ENCODE assay signal across 8 cellular contexts in genomic region chr7:76637061-76637691, GRCh38. TPM values are rescaled to one million over a fixed set of nuclear protein-coding genes. Genes with fewer than 3 reads are reported as not detected.
A peak's percentile ranks its signal among the peaks of the same experiment; 100 is the strongest.
DNase-seq lines count a peak whose midpoint lies in the region; ATAC-seq and TF ChIP-seq lines count a peak whose summit lies in the region.
"Not testable (repeated sequence)": the region's sequence is repeated elsewhere in the genome, so short reads cannot be mapped to it uniquely, and the experiment has no call there.

No MANE protein-coding gene starts in this region.

- TF ChIP-seq POLR2A in spleen (IDR thresholded peaks at IDR 0.05): not testable (repeated sequence)

- not testable (repeated sequence) for H3K4me1 Mint-ChIP-seq in WTC11; endothelial cell (ENCODE audit: unreplicated experiment)

- not testable (repeated sequence) for H3K27ac Mint-ChIP-seq in WTC11; endothelial cell (ENCODE audit: unreplicated experiment)

- not testable (repeated sequence) for H3K9me3 Mint-ChIP-seq in WTC11; endothelial cell (ENCODE audit: unreplicated experiment)

- peak; percentile 31; the same call in 1 of the 2 replicates for TF ChIP-seq CTCF in WTC11 (IDR thresholded peaks at IDR 0.05)
- peak; percentile 33 for TF ChIP-seq CTCF in endothelial cell (IDR thresholded peaks at IDR 0.05; ENCODE audit: unreplicated experiment)
- peak; percentile 29 to 31 for TF ChIP-seq CTCF in left lung (IDR thresholded peaks at IDR 0.05)
- TF ChIP-seq CTCF in spleen (IDR thresholded peaks at IDR 0.05 in 8 of 11, conservative IDR thresholded peaks at IDR 0.05 in 3 of 11): peak in 7 of 11 experiments; percentile 12 to 54 (median 42)

- intact Hi-C loops in left lung (cut with DNase I); spleen (cut with DNase I; ENCODE audit: low total_unique reads): not testable (repeated sequence)

- H3K4me3 Mint-ChIP-seq in WTC11; endothelial cell (ENCODE audit: unreplicated experiment): not testable (repeated sequence)

- H3K9me3 ChIP-seq in left lung, spleen: not testable (repeated sequence)

- H3K36me3 Mint-ChIP-seq in WTC11; endothelial cell (ENCODE audit: low read depth, unreplicated experiment): not testable (repeated sequence)

- not testable (repeated sequence) for H3K27ac ChIP-seq in left lung, spleen

- not testable (repeated sequence) for H3K4me1 ChIP-seq in left lung, spleen

- not testable (repeated sequence) for H3K27me3 ChIP-seq in left lung; spleen (replicated peaks in 1 of 7)

- in situ Hi-C loops in G401 (cut with HindIII; ENCODE audit: low sequenced_read_pairs): not testable (repeated sequence)

- CTCF ChIA-PET in WTC11 (lab: Charles Lee): interaction anchor here (0.7 to 1.1 kb wide), 2 partner anchors 476 to 610 kb away, joined by 3 read pairs; no protein-coding TSS in a partner anchor

- H3K36me3 ChIP-seq in left lung, spleen: not testable (repeated sequence)

- POLR2A ChIA-PET in WTC11 (lab: Charles Lee): not testable (repeated sequence)

- H3K27me3 Mint-ChIP-seq in WTC11 (ENCODE audit: low read depth); endothelial cell (ENCODE audit: unreplicated experiment): not testable (repeated sequence)

- H3K4me3 ChIP-seq in left lung, spleen: not testable (repeated sequence)

- 20 to 38% (median 33%) methylated on average over 6 to 7 of the region's 7 CpGs for WGBS in spleen, 5 donors

- DNase-seq in G401 (ENCODE audit: low spot score) (peak; percentile 14), WTC11 (ENCODE audit: low spot score) (peak; percentile 50), endothelial cell (ENCODE audit: low spot score) (peak; percentile 36)
- not testable (repeated sequence) for DNase-seq in left lung, spleen

- ATAC-seq in GM19438 (IDR thresholded peaks at IDR 0.05; ENCODE audit: low read depth, unreplicated experiment) (peak; percentile 87), HG02798 (IDR thresholded peaks at IDR 0.05; ENCODE audit: poor library complexity, unreplicated experiment) (peak; percentile 92), HG03575 (IDR thresholded peaks at IDR 0.05; ENCODE audit: extremely low read depth, insufficient number of reproducible peaks, low FRiP score, unreplicated experiment) (peak; percentile 82), WTC11 (peak; percentile 86), left lung (peak; percentile 92)

RNA-seq across cellular contexts. Expression of gene POMZP3, which starts 10.1 kb away (rescaled TPM):
- total RNA-seq in G401 (2014; rRNA removed; shearing (Covaris generic)): not detected in 2 replicates
- total RNA-seq in WTC11 (2021): 13.1 to 15.1 TPM (median 13.2 TPM) in 3 replicates
- total RNA-seq in endothelial cell (ENCODE audit: unreplicated experiment): 237 TPM
- total RNA-seq in left lung: 10 to 100 TPM; 17.5 to 20.9 TPM
- 10 to 100 TPM in 4 of 7 donors, 1 to 10 TPM in 3; 3.5 to 14.9 (median 10.1) TPM for total RNA-seq in spleen
- 10 to 100 TPM in 2 of 3 donors, 1 to 10 TPM in 1; 7.9 to 12.9 (median 11.4) TPM for polyA plus RNA-seq in spleen

Comparison
In these comparisons a context has a peak if more than half of its experiments do, and no peak if none do; other contexts are left out.
1. RNA of gene POMZP3, which starts 10.1 kb away (total RNA-seq): 237 TPM in endothelial cell (single experiment); 17.5 to 20.9 TPM in left lung, 13.1 to 15.1 TPM in WTC11, 3.5 to 14.9 TPM in spleen and not detected in G401; every median in the first group is over 10 times any median in the second.
2. Peak in every context shown above with its lines, with median percentiles within 50 percentile points of each other: ATAC-seq and CTCF ChIP-seq.